ENCODE assay signal across 1 cellular context in genomic region chr11:132523929-132524328, GRCh38.
TF ChIP-seq lines count a peak whose summit lies in the region.

No MANE protein-coding gene starts in this region.

TF ChIP-seq in WTC11, 78 proteins besides CTCF, POLR2A, EP300 and RAD21 (continued from another document):
- TF ChIP-seq ATF6 (CRISPR knock-in tag; IDR thresholded peaks at IDR 0.05), result no peak
- no peak for TF ChIP-seq FOXK1 (CRISPR knock-in tag; IDR thresholded peaks at IDR 0.05)
- TF ChIP-seq NFYB (CRISPR knock-in tag; conservative IDR thresholded peaks at IDR 0.05; ENCODE audit: low read depth), result no peak
- TF ChIP-seq ZNF671 (CRISPR knock-in tag; IDR thresholded peaks at IDR 0.05), result no peak
- no peak for TF ChIP-seq ZBTB43 (CRISPR knock-in tag; IDR thresholded peaks at IDR 0.05)
- no peak for TF ChIP-seq ZNF138 (CRISPR knock-in tag; conservative IDR thresholded peaks at IDR 0.05)
- TF ChIP-seq E2F1 (CRISPR knock-in tag; IDR thresholded peaks at IDR 0.05), result no peak
- TF ChIP-seq GABPB1 (CRISPR knock-in tag; IDR thresholded peaks at IDR 0.05), result no peak
- no peak for TF ChIP-seq ZNF232 (CRISPR knock-in tag; IDR thresholded peaks at IDR 0.05)
- no peak for TF ChIP-seq ATF3 (CRISPR knock-in tag; conservative IDR thresholded peaks at IDR 0.05)
- no peak for TF ChIP-seq FOXJ3 (CRISPR knock-in tag; IDR thresholded peaks at IDR 0.05; ENCODE audit: borderline replicate concordance)
- TF ChIP-seq TCF7 (CRISPR knock-in tag; IDR thresholded peaks at IDR 0.05; ENCODE audit: low read depth), result no peak
TF ChIP-seq in WTC11: peak in this region for 0.
